In genomic region chr3:159964166-159964973, GRCh38 we compare ENCODE assay signal across 8 cellular contexts. TPM values are rescaled to one million over a fixed set of nuclear protein-coding genes. Genes with fewer than 3 reads are reported as not detected.
DNase-seq lines count a peak whose midpoint lies in the region; ATAC-seq, FAIRE-seq and TF ChIP-seq lines count a peak whose summit lies in the region.

No MANE protein-coding gene starts in this region.

- no peaks in the 10 kb centered on the region for H3K79me2 ChIP-seq in K562 (ENCODE audit: control insufficient read depth, insufficient read depth, low read length)

- H3K27ac Mint-ChIP-seq in activated T-helper 2 cell treated with anti-CD3 and anti-CD28 coated beads, Interferon-gamma antibody, Interleukin-2, Interleukin-4, amounts not matched to agents 10 μg/mL and 5 μg/mL and 100 μg/mL, durations not matched to agents 14 hours and 24 hours and 36 hours: no peak overlapping the region

- POLR2A ChIA-PET in K562 (lab: Yijun Ruan, JAX): no interaction called here

- TF ChIP-seq EP300 in K562 (IDR thresholded peaks at IDR 0.05; ENCODE audit: low read length) (no peak), tibial nerve (IDR thresholded peaks at IDR 0.05) (no peak)

- TF ChIP-seq CTCF in AG10803 (conservative IDR thresholded peaks at IDR 0.05; ENCODE audit: low read length) (no peak), K562 (IDR thresholded peaks at IDR 0.05 in 2 of 3, conservative IDR thresholded peaks at IDR 0.05 in 1 of 3; ENCODE audit: insufficient read depth in 2 of 3, low read depth in 1 of 3, low read length in 3 of 3) (no peak), tibial nerve (IDR thresholded peaks at IDR 0.05) (no peak)

- H3K9me1 ChIP-seq in K562 (ENCODE audit: control insufficient read depth, insufficient read depth, low read length): no peaks in the 10 kb centered on the region

- ATAC-seq in GM19324 (IDR thresholded peaks at IDR 0.05; ENCODE audit: low FRiP score, unreplicated experiment): peak; percentile 98
- peak; percentile 100 for ATAC-seq in HG03108 (IDR thresholded peaks at IDR 0.05; ENCODE audit: unreplicated experiment)
- no peak for ATAC-seq in K562

- H3K9me3 ChIP-seq in K562 (replicated peaks; ENCODE audit: control insufficient read depth, insufficient read depth, low read depth, low read length): no peaks in the 10 kb centered on the region
- no peaks in the 10 kb centered on the region for H3K9me3 ChIP-seq in tibial nerve

- H2AFZ ChIP-seq in K562 (ENCODE audit: low read depth, low read length): no peak overlapping the region

- peaks cover 7% of the 10 kb centered on the region for H3K4me1 Mint-ChIP-seq in activated T-helper 2 cell treated with anti-CD3 and anti-CD28 coated beads, Interferon-gamma antibody, Interleukin-2, Interleukin-4, amounts not matched to agents 10 μg/mL and 5 μg/mL and 100 μg/mL, durations not matched to agents 14 hours and 24 hours and 36 hours (ENCODE audit: low read depth)

- 2% methylated on average over 7 of the region's 7 CpGs for WGBS in K562 (ENCODE audit: insufficient coverage, low coverage, missing lambda C conversion rate)
- 79 to 84% methylated on average over 7 of the region's 7 CpGs for WGBS in tibial nerve, 2 donors

- H3K4me2 ChIP-seq in K562 (ENCODE audit: insufficient read depth, low read length): no peak overlapping the region

- peak; percentile 59 for DNase-seq in AG10803 (ENCODE audit: low read depth)
- no peak for DNase-seq in K562 (ENCODE audit: extremely low read depth in 1 of 4, low spot score in 3 of 4)
- no peak for DNase-seq in pons (ENCODE audit: low spot score)
- no peak for DNase-seq in tibial nerve (ENCODE audit: low spot score in 2 of 2)
- DNase-seq in stimulated activated CD4-positive, alpha-beta T cell treated with anti-CD3 and anti-CD28 coated beads, Interleukin-4, amount 100 ng/mL, for 24 hours: no peak
- DNase-seq in activated T-helper 2 cell treated with anti-CD3 and anti-CD28 coated beads, Interferon-gamma antibody, Interleukin-2, Interleukin-4, amounts not matched to agents 10 μg/mL and 5 μg/mL and 100 μg/mL, durations not matched to agents 14 hours and 24 hours and 36 hours (ENCODE audit: low spot score): no peak

- no peak for TF ChIP-seq RAD21 in K562 (CRISPR knock-in tag; conservative IDR thresholded peaks at IDR 0.05 in 1 of 2, IDR thresholded peaks at IDR 0.05 in 1 of 2)

- no peaks in the 10 kb centered on the region for H3K36me3 Mint-ChIP-seq in activated T-helper 2 cell treated with anti-CD3 and anti-CD28 coated beads, Interferon-gamma antibody, Interleukin-2, Interleukin-4, amounts not matched to agents 10 μg/mL and 5 μg/mL and 100 μg/mL, durations not matched to agents 14 hours and 24 hours and 36 hours (ENCODE audit: low read depth)

- no peak for TF ChIP-seq POLR2A in K562 (conservative IDR thresholded peaks at IDR 0.05)
- no peak for TF ChIP-seq POLR2A in tibial nerve (IDR thresholded peaks at IDR 0.05)

- FAIRE-seq in K562 (lab: Jason Lieb, UNC): no peak

- H3K4me3 ChIP-seq in AG10803 (ENCODE audit: low read length): no peak overlapping the region
- H3K4me3 ChIP-seq in K562: no peak overlapping the region
- H3K4me3 ChIP-seq in tibial nerve: no peak overlapping the region

- no peaks in the 10 kb centered on the region for H3K27me3 ChIP-seq in K562 (ENCODE audit: control insufficient read depth in 2 of 2, insufficient read depth in 2 of 2, low read length in 2 of 2)
- no peaks in the 10 kb centered on the region for H3K27me3 ChIP-seq in tibial nerve

- H3K27me3 Mint-ChIP-seq in activated T-helper 2 cell treated with anti-CD3 and anti-CD28 coated beads, Interferon-gamma antibody, Interleukin-2, Interleukin-4, amounts not matched to agents 10 μg/mL and 5 μg/mL and 100 μg/mL, durations not matched to agents 14 hours and 24 hours and 36 hours (ENCODE audit: low read depth): peaks cover 25% of the 10 kb centered on the region

- H4K20me1 ChIP-seq in K562 (replicated peaks; ENCODE audit: control insufficient read depth, insufficient read depth, low read length): no peaks in the 10 kb centered on the region

- no peak overlapping the region for H3K4me3 Mint-ChIP-seq in activated T-helper 2 cell treated with anti-CD3 and anti-CD28 coated beads, Interferon-gamma antibody, Interleukin-2, Interleukin-4, amounts not matched to agents 10 μg/mL and 5 μg/mL and 100 μg/mL, durations not matched to agents 14 hours and 24 hours and 36 hours (ENCODE audit: low read depth)

- intact Hi-C loops in K562 (cut with micrococcal nuclease): no loop called here
- intact Hi-C loops in activated T-helper 2 cell treated with anti-CD3 and anti-CD28 coated beads, Interferon-gamma antibody, Interleukin-2, Interleukin-4, amounts not matched to agents 10 μg/mL and 5 μg/mL and 100 μg/mL, durations not matched to agents 14 hours and 24 hours and 36 hours (cut with micrococcal nuclease): no loop called here

- H3K4me1 ChIP-seq in K562 (replicated peaks in 1 of 2; ENCODE audit: control insufficient read depth in 2 of 2, insufficient read depth in 2 of 2, low read length in 2 of 2) (no peaks in the 10 kb centered on the region), tibial nerve (no peaks in the 10 kb centered on the region)

- CTCF ChIA-PET in K562 (lab: Yijun Ruan, JAX; ENCODE audit: low intra/inter-chr PET ratio): no interaction called here

- no peak overlapping the region for H3K9ac ChIP-seq in K562 (ENCODE audit: insufficient read depth in 1 of 2, low read depth in 2 of 2, low read length in 2 of 2)

- BruUV-seq in K562 (replicated peaks; lab: Mats Ljungman, UMichigan): no TSS peak

- H3K36me3 ChIP-seq in K562 (ENCODE audit: control insufficient read depth, insufficient read depth, low read length) (no peaks in the 10 kb centered on the region), tibial nerve (no peaks in the 10 kb centered on the region)

- in situ Hi-C loops in K562 (cut with MboI): no loop called here

- H3K27ac ChIP-seq in K562 (ENCODE audit: extremely low read depth, low read depth, low read length) (no peak overlapping the region), tibial nerve (no peak overlapping the region)

- no peaks in the 10 kb centered on the region for H3K9me3 Mint-ChIP-seq in activated T-helper 2 cell treated with anti-CD3 and anti-CD28 coated beads, Interferon-gamma antibody, Interleukin-2, Interleukin-4, amounts not matched to agents 10 μg/mL and 5 μg/mL and 100 μg/mL, durations not matched to agents 14 hours and 24 hours and 36 hours

TF ChIP-seq in K562, 482 proteins besides CTCF, POLR2A, EP300 and RAD21:
- no peak for TF ChIP-seq HNRNPUL1 (IDR thresholded peaks at IDR 0.05; ENCODE audit: low read length)
- TF ChIP-seq BDP1 (IDR thresholded peaks at IDR 0.05; ENCODE audit: insufficient read depth, insufficient read length): no peak
- no peak for TF ChIP-seq FOXM1 (IDR thresholded peaks at IDR 0.05; ENCODE audit: low read depth)
- TF ChIP-seq FOXM1 (CRISPR knock-in tag; IDR thresholded peaks at IDR 0.05; ENCODE audit: low read depth): no peak
- peak; percentile 81 for TF ChIP-seq FOSL1 (tag; conservative IDR thresholded peaks at IDR 0.05)
- no peak for TF ChIP-seq RFX7 (CRISPR knock-in tag; IDR thresholded peaks at IDR 0.05)
- TF ChIP-seq ATF3 (IDR thresholded peaks at IDR 0.05): peak; percentile 52; the same call in 1 of the 2 replicates
- TF ChIP-seq ATF3 (CRISPR knock-in tag; conservative IDR thresholded peaks at IDR 0.05): no peak

RNA-seq across cellular contexts. Expression of gene IL12A, which starts 24.3 kb away (rescaled TPM):
- total RNA-seq in K562 (2011; cell fraction: chromatin; rRNA removed; ENCODE audit: low replicate concordance): not detected in 2 replicates
- not detected in 2 replicates for total RNA-seq in K562 (2011; cell fraction: nucleolus; rRNA removed)
- total RNA-seq in K562 (2011; cell fraction: nucleoplasm; rRNA removed): not detected in 2 replicates
- not detected in 2 replicates for total RNA-seq in K562 (2014; rRNA removed)
- 0.35 TPM in 1 of 2 replicates, not detected in the other for total RNA-seq in K562 (2014; rRNA removed; fragmentation: Illumina TruSeq; extraction: Trizol)
- total RNA-seq in K562 (2015; rRNA removed; fragmentation: Illumina TruSeq; extraction: Trizol): not detected in 2 replicates
- 0.13 TPM in 1 of 2 replicates, not detected in the other for total RNA-seq in K562 (2021)
- polyA plus RNA-seq in K562 (2011; rRNA removed): not detected in 2 replicates
- polyA plus RNA-seq in K562 (2011; cell fraction: cytosol; rRNA removed): not detected in 2 replicates
- 0.14 and 0.27 TPM in 2 replicates for polyA plus RNA-seq in K562 (2011; cell fraction: nucleus; rRNA removed)
- not detected in 2 replicates for polyA plus RNA-seq in K562 (2012)
- polyA plus RNA-seq in K562 (2014; fragmentation: Illumina TruSeq; extraction: Trizol): not detected in 2 replicates
- not detected for polyA plus RNA-seq in K562 (2014; fragmentation: Nextera tagmentation; extraction: Ambion mirVana)
- not detected in 2 replicates for polyA plus RNA-seq in K562 (2014; rRNA removed)
- polyA minus RNA-seq in K562 (2011; rRNA and poly(A)+ RNA removed): not detected in 2 replicates
- not detected in 2 replicates for polyA minus RNA-seq in K562 (2011; cell fraction: cytosol; rRNA and poly(A)+ RNA removed)
- not detected in 2 replicates for polyA minus RNA-seq in K562 (2011; cell fraction: nucleus; rRNA and poly(A)+ RNA removed)
- total RNA-seq in tibial nerve: under 1 TPM in 1 of 4 donors, not detected in 3; 0.60 TPM
- total RNA-seq in activated T-helper 2 cell treated with anti-CD3 and anti-CD28 coated beads, Interferon-gamma antibody, Interleukin-2, Interleukin-4, amounts not matched to agents 10 μg/mL and 5 μg/mL and 100 μg/mL, durations not matched to agents 14 hours and 24 hours and 36 hours: 0.53 and 0.87 TPM in 2 replicates
